1 cellular context compared by ENCODE assay signal in the genomic region with DNA sequence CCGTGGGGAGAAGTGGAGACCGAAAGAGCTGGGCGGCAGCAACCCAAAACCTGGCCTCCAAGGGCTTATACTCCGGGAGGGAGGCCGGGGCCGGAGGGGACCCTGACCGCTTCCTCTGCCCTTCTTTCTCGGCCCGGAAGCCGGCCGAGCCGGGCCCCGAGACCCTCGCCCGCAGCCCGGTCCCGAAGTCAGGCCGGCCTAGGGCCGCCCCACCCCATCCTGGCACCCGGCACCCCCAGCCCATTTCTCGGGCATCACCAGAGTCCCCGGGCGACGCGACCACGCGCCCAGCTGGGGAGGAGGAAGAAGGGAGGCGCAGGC.
TF ChIP-seq lines count a peak whose summit lies in the region.

No MANE protein-coding gene starts in this region.

TF ChIP-seq in HepG2, 621 proteins besides CTCF, POLR2A, EP300 and RAD21 (continues in another document):
- TF ChIP-seq RNF2 (conservative IDR thresholded peaks at IDR 0.05; ENCODE audit: low read depth) (no peak), CAMTA2 (CRISPR knock-in tag; IDR thresholded peaks at IDR 0.05; ENCODE audit: borderline replicate concordance) (no peak), SMYD3 (CRISPR knock-in tag; IDR thresholded peaks at IDR 0.05) (0 out of 2 replicates have a peak, but pooled peaks have one; percentile 69), NFIC (IDR thresholded peaks at IDR 0.05; ENCODE audit: low read length) (no peak; the same call in 1 of the 2 replicates), ZNF446 (CRISPR knock-in tag; IDR thresholded peaks at IDR 0.05) (no peak), ZZZ3 (CRISPR knock-in tag; IDR thresholded peaks at IDR 0.05; ENCODE audit: borderline replicate concordance) (no peak), ZNF614 (CRISPR knock-in tag; IDR thresholded peaks at IDR 0.05; ENCODE audit: borderline replicate concordance) (no peak), SP1 (IDR thresholded peaks at IDR 0.05) (no peak), SP1 (CRISPR knock-in tag; IDR thresholded peaks at IDR 0.05) (no peak), REPIN1 (CRISPR knock-in tag; IDR thresholded peaks at IDR 0.05; ENCODE audit: borderline replicate concordance, low read depth) (0 out of 2 replicates have a peak, but pooled peaks have one; percentile 66), AHR (CRISPR knock-in tag; IDR thresholded peaks at IDR 0.05) (0 out of 2 replicates have a peak, but pooled peaks have one; percentile 2), ZMYM4 (CRISPR knock-in tag; IDR thresholded peaks at IDR 0.05) (no peak), MYC (CRISPR knock-in tag; IDR thresholded peaks at IDR 0.05; ENCODE audit: borderline replicate concordance) (0 out of 2 replicates have a peak, but pooled peaks have one; percentile 7), ZNF343 (CRISPR knock-in tag; IDR thresholded peaks at IDR 0.05) (no peak), KDM3A (CRISPR knock-in tag; IDR thresholded peaks at IDR 0.05; ENCODE audit: low read depth) (no peak; the same call in 1 of the 2 replicates), NAIF1 (CRISPR knock-in tag; IDR thresholded peaks at IDR 0.05; ENCODE audit: borderline replicate concordance) (peak; percentile 70; the same call in 1 of the 2 replicates), ZKSCAN8 (CRISPR knock-in tag; IDR thresholded peaks at IDR 0.05; ENCODE audit: borderline replicate concordance) (no peak), TSC22D2 (CRISPR knock-in tag; IDR thresholded peaks at IDR 0.05; ENCODE audit: borderline replicate concordance) (no peak), MLLT10 (CRISPR knock-in tag; IDR thresholded peaks at IDR 0.05) (no peak), ASH2L (IDR thresholded peaks at IDR 0.05; ENCODE audit: insufficient read length, low read depth, low read length) (peak; percentile 26), KMT2A (CRISPR knock-in tag; IDR thresholded peaks at IDR 0.05) (0 out of 2 replicates have a peak, but pooled peaks have one; percentile 4), ZNF816 (CRISPR knock-in tag; IDR thresholded peaks at IDR 0.05; ENCODE audit: borderline replicate concordance) (peak; percentile 11; the same call in 1 of the 2 replicates), ZNF558 (CRISPR knock-in tag; IDR thresholded peaks at IDR 0.05; ENCODE audit: borderline replicate concordance) (no peak), ZNF460 (CRISPR knock-in tag; IDR thresholded peaks at IDR 0.05; ENCODE audit: borderline replicate concordance) (no peak), ZSCAN22 (CRISPR knock-in tag; IDR thresholded peaks at IDR 0.05) (0 out of 2 replicates have a peak, but pooled peaks have one; percentile 25), NKX3-1 (CRISPR knock-in tag; IDR thresholded peaks at IDR 0.05) (no peak), TARDBP (CRISPR knock-in tag; IDR thresholded peaks at IDR 0.05) (peak; percentile 76; the same call in 1 of the 2 replicates)
- TF ChIP-seq, protein P1, sequence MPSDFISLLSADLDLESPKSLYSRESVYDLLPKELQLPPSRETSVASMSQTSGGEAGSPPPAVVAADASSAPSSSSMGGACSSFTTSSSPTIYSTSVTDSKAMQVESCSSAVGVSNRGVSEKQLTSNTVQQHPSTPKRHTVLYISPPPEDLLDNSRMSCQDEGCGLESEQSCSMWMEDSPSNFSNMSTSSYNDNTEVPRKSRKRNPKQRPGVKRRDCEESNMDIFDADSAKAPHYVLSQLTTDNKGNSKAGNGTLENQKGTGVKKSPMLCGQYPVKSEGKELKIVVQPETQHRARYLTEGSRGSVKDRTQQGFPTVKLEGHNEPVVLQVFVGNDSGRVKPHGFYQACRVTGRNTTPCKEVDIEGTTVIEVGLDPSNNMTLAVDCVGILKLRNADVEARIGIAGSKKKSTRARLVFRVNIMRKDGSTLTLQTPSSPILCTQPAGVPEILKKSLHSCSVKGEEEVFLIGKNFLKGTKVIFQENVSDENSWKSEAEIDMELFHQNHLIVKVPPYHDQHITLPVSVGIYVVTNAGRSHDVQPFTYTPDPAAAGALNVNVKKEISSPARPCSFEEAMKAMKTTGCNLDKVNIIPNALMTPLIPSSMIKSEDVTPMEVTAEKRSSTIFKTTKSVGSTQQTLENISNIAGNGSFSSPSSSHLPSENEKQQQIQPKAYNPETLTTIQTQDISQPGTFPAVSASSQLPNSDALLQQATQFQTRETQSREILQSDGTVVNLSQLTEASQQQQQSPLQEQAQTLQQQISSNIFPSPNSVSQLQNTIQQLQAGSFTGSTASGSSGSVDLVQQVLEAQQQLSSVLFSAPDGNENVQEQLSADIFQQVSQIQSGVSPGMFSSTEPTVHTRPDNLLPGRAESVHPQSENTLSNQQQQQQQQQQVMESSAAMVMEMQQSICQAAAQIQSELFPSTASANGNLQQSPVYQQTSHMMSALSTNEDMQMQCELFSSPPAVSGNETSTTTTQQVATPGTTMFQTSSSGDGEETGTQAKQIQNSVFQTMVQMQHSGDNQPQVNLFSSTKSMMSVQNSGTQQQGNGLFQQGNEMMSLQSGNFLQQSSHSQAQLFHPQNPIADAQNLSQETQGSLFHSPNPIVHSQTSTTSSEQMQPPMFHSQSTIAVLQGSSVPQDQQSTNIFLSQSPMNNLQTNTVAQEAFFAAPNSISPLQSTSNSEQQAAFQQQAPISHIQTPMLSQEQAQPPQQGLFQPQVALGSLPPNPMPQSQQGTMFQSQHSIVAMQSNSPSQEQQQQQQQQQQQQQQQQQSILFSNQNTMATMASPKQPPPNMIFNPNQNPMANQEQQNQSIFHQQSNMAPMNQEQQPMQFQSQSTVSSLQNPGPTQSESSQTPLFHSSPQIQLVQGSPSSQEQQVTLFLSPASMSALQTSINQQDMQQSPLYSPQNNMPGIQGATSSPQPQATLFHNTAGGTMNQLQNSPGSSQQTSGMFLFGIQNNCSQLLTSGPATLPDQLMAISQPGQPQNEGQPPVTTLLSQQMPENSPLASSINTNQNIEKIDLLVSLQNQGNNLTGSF (CRISPR knock-in tag; IDR thresholded peaks at IDR 0.05) = no peak
- TF ChIP-seq, protein P2, sequence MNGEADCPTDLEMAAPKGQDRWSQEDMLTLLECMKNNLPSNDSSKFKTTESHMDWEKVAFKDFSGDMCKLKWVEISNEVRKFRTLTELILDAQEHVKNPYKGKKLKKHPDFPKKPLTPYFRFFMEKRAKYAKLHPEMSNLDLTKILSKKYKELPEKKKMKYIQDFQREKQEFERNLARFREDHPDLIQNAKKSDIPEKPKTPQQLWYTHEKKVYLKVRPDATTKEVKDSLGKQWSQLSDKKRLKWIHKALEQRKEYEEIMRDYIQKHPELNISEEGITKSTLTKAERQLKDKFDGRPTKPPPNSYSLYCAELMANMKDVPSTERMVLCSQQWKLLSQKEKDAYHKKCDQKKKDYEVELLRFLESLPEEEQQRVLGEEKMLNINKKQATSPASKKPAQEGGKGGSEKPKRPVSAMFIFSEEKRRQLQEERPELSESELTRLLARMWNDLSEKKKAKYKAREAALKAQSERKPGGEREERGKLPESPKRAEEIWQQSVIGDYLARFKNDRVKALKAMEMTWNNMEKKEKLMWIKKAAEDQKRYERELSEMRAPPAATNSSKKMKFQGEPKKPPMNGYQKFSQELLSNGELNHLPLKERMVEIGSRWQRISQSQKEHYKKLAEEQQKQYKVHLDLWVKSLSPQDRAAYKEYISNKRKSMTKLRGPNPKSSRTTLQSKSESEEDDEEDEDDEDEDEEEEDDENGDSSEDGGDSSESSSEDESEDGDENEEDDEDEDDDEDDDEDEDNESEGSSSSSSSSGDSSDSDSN (CRISPR knock-in tag; IDR thresholded peaks at IDR 0.05) = peak; percentile 86
- TF ChIP-seq, protein P3, sequence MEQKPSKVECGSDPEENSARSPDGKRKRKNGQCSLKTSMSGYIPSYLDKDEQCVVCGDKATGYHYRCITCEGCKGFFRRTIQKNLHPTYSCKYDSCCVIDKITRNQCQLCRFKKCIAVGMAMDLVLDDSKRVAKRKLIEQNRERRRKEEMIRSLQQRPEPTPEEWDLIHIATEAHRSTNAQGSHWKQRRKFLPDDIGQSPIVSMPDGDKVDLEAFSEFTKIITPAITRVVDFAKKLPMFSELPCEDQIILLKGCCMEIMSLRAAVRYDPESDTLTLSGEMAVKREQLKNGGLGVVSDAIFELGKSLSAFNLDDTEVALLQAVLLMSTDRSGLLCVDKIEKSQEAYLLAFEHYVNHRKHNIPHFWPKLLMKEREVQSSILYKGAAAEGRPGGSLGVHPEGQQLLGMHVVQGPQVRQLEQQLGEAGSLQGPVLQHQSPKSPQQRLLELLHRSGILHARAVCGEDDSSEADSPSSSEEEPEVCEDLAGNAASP (CRISPR knock-in tag; IDR thresholded peaks at IDR 0.05; ENCODE audit: borderline replicate concordance) = no peak
- TF ChIP-seq, protein P4, sequence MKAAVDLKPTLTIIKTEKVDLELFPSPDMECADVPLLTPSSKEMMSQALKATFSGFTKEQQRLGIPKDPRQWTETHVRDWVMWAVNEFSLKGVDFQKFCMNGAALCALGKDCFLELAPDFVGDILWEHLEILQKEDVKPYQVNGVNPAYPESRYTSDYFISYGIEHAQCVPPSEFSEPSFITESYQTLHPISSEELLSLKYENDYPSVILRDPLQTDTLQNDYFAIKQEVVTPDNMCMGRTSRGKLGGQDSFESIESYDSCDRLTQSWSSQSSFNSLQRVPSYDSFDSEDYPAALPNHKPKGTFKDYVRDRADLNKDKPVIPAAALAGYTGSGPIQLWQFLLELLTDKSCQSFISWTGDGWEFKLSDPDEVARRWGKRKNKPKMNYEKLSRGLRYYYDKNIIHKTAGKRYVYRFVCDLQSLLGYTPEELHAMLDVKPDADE (CRISPR knock-in tag; IDR thresholded peaks at IDR 0.05) = no peak
- TF ChIP-seq, protein P5, sequence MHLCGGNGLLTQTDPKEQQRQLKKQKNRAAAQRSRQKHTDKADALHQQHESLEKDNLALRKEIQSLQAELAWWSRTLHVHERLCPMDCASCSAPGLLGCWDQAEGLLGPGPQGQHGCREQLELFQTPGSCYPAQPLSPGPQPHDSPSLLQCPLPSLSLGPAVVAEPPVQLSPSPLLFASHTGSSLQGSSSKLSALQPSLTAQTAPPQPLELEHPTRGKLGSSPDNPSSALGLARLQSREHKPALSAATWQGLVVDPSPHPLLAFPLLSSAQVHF (CRISPR knock-in tag; IDR thresholded peaks at IDR 0.05) = 0 out of 2 replicates have a peak, but pooled peaks have one; percentile 19
- TF ChIP-seq, protein P6, sequence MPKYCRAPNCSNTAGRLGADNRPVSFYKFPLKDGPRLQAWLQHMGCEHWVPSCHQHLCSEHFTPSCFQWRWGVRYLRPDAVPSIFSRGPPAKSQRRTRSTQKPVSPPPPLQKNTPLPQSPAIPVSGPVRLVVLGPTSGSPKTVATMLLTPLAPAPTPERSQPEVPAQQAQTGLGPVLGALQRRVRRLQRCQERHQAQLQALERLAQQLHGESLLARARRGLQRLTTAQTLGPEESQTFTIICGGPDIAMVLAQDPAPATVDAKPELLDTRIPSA (CRISPR knock-in tag; IDR thresholded peaks at IDR 0.05; ENCODE audit: borderline replicate concordance) = no peak
- TF ChIP-seq, protein P7, sequence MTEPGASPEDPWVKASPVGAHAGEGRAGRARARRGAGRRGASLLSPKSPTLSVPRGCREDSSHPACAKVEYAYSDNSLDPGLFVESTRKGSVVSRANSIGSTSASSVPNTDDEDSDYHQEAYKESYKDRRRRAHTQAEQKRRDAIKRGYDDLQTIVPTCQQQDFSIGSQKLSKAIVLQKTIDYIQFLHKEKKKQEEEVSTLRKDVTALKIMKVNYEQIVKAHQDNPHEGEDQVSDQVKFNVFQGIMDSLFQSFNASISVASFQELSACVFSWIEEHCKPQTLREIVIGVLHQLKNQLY (CRISPR knock-in tag; IDR thresholded peaks at IDR 0.05) = no peak
- TF ChIP-seq, protein P8, sequence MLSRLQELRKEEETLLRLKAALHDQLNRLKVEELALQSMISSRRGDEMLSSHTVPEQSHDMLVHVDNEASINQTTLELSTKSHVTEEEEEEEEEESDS (CRISPR knock-in tag; IDR thresholded peaks at IDR 0.05; ENCODE audit: borderline replicate concordance) = 0 out of 2 replicates have a peak, but pooled peaks have one; percentile 67
- TF ChIP-seq, protein P9, sequence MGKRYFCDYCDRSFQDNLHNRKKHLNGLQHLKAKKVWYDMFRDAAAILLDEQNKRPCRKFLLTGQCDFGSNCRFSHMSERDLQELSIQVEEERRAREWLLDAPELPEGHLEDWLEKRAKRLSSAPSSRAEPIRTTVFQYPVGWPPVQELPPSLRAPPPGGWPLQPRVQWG (CRISPR knock-in tag; IDR thresholded peaks at IDR 0.05; ENCODE audit: borderline replicate concordance, low read depth) = no peak
- TF ChIP-seq, protein P10, sequence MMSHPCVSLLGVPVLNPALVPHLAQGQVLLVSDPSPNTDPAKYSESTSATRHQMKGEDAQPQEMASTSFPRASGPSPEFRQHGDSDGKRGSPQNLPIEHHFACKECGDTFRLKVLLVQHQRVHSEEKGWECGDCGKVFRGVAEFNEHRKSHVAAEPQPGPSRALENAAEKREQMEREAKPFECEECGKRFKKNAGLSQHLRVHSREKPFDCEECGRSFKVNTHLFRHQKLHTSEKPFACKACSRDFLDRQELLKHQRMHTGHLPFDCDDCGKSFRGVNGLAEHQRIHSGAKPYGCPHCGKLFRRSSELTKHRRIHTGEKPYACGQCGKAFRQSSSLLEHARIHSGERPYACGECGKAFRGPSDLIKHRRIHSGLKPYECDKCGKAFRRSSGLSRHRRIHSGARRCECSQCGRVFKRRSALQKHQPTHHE (CRISPR knock-in tag; IDR thresholded peaks at IDR 0.05; ENCODE audit: borderline replicate concordance) = 0 out of 2 replicates have a peak, but pooled peaks have one; percentile 57
- TF ChIP-seq, protein P11, sequence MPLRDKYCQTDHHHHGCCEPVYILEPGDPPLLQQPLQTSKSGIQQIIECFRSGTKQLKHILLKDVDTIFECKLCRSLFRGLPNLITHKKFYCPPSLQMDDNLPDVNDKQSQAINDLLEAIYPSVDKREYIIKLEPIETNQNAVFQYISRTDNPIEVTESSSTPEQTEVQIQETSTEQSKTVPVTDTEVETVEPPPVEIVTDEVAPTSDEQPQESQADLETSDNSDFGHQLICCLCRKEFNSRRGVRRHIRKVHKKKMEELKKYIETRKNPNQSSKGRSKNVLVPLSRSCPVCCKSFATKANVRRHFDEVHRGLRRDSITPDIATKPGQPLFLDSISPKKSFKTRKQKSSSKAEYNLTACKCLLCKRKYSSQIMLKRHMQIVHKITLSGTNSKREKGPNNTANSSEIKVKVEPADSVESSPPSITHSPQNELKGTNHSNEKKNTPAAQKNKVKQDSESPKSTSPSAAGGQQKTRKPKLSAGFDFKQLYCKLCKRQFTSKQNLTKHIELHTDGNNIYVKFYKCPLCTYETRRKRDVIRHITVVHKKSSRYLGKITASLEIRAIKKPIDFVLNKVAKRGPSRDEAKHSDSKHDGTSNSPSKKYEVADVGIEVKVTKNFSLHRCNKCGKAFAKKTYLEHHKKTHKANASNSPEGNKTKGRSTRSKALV (CRISPR knock-in tag; IDR thresholded peaks at IDR 0.05) = no peak
- TF ChIP-seq, protein P12, sequence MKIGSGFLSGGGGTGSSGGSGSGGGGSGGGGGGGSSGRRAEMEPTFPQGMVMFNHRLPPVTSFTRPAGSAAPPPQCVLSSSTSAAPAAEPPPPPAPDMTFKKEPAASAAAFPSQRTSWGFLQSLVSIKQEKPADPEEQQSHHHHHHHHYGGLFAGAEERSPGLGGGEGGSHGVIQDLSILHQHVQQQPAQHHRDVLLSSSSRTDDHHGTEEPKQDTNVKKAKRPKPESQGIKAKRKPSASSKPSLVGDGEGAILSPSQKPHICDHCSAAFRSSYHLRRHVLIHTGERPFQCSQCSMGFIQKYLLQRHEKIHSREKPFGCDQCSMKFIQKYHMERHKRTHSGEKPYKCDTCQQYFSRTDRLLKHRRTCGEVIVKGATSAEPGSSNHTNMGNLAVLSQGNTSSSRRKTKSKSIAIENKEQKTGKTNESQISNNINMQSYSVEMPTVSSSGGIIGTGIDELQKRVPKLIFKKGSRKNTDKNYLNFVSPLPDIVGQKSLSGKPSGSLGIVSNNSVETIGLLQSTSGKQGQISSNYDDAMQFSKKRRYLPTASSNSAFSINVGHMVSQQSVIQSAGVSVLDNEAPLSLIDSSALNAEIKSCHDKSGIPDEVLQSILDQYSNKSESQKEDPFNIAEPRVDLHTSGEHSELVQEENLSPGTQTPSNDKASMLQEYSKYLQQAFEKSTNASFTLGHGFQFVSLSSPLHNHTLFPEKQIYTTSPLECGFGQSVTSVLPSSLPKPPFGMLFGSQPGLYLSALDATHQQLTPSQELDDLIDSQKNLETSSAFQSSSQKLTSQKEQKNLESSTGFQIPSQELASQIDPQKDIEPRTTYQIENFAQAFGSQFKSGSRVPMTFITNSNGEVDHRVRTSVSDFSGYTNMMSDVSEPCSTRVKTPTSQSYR (CRISPR knock-in tag; IDR thresholded peaks at IDR 0.05; ENCODE audit: borderline replicate concordance) = no peak
